11 cellular contexts compared by ENCODE assay signal in genomic region chr17:47717845-47718621, GRCh38. TPM values are rescaled to one million over a fixed set of nuclear protein-coding genes. Genes with fewer than 3 reads are reported as not detected.
DNase-seq lines count a peak whose midpoint lies in the region.
"Had no signal": no experiment of that assay in that cellular context is flagged by ENCODE, and none has a peak within 500 bp of the region (broad histone marks: within the 10 kb centered on the region; RNA-seq: fewer than 3 reads in every experiment).

No MANE protein-coding gene starts in this region.

- H3K36me3 Mint-ChIP-seq in activated naive CD8-positive, alpha-beta T cell treated with anti-CD3 and anti-CD28 coated beads for 36 hours, result no peaks in the 10 kb centered on the region

- H2AK5ac ChIP-seq in trophoblast cell (ENCODE audit: low read length), result no peak overlapping the region

- peak overlapping the region; percentile 99 for H3K27ac Mint-ChIP-seq in activated naive CD8-positive, alpha-beta T cell treated with anti-CD3 and anti-CD28 coated beads for 36 hours

- H3K4me3 Mint-ChIP-seq in activated naive CD8-positive, alpha-beta T cell treated with anti-CD3 and anti-CD28 coated beads for 36 hours, result peak overlapping the region; percentile 75

- no peak overlapping the region for H4K91ac ChIP-seq in trophoblast cell (ENCODE audit: low read depth, low read length)

- H3K36me3 ChIP-seq in trophoblast cell (ENCODE audit: control insufficient read depth in 1 of 2, insufficient read depth in 2 of 2, low read length in 2 of 2), result no peaks in the 10 kb centered on the region
- H3K36me3 ChIP-seq: prostate gland, SJSA1 had no signal

- no peaks in the 10 kb centered on the region for H3K79me2 ChIP-seq in trophoblast cell (ENCODE audit: control insufficient read depth, insufficient read depth, low read length, poor library complexity)

- no peak overlapping the region for H3K23ac ChIP-seq in trophoblast cell (ENCODE audit: low read length)

- H3K27me3 Mint-ChIP-seq in activated naive CD8-positive, alpha-beta T cell treated with anti-CD3 and anti-CD28 coated beads for 36 hours, result no peaks in the 10 kb centered on the region

- H3K4ac ChIP-seq in trophoblast cell (ENCODE audit: low read depth, low read length), result no peak overlapping the region

- H4K12ac ChIP-seq in trophoblast cell (ENCODE audit: low read depth, low read length), result no peak overlapping the region

- no peak overlapping the region for H4K8ac ChIP-seq in trophoblast cell (ENCODE audit: low read depth, low read length)

- H2BK120ac ChIP-seq in trophoblast cell (ENCODE audit: insufficient read depth, low read length, poor library complexity), result no peak overlapping the region

- H3K4me3 ChIP-seq in trophoblast cell (ENCODE audit: low read depth, low read length), result no peak overlapping the region
- H3K4me3 ChIP-seq: prostate gland, SJSA1 had no signal

- H2BK12ac ChIP-seq in trophoblast cell (ENCODE audit: low read length), result no peak overlapping the region

- H3K27ac ChIP-seq in trophoblast cell (ENCODE audit: low read depth, low read length), result no peak overlapping the region
- H3K27ac ChIP-seq: prostate gland, SJSA1 had no signal

- H2AFZ ChIP-seq in trophoblast cell (ENCODE audit: insufficient read depth, low read length, poor library complexity), result no peak overlapping the region

- H3K27me3 ChIP-seq in trophoblast cell (ENCODE audit: insufficient read depth, low read length), result peaks cover 8% of the 10 kb centered on the region

- H3K4me1 ChIP-seq in trophoblast cell (ENCODE audit: control insufficient read depth in 1 of 2, insufficient read depth in 2 of 2, low read length in 2 of 2), result peaks cover 0 to 3% of the 10 kb centered on the region in 2 experiments
- H3K4me1 ChIP-seq: prostate gland had no signal

- H2BK5ac ChIP-seq in trophoblast cell (ENCODE audit: low read depth, low read length, poor library complexity), result no peak overlapping the region

- H3K9ac ChIP-seq in trophoblast cell (ENCODE audit: low read length), result no peak overlapping the region

- H3K9me3 ChIP-seq in trophoblast cell (ENCODE audit: insufficient read depth, low read depth, low read length), result peaks cover 2% of the 10 kb centered on the region
- H3K9me3 ChIP-seq: prostate gland, SJSA1 had no signal

- peaks cover 78% of the 10 kb centered on the region for H3K4me1 Mint-ChIP-seq in activated naive CD8-positive, alpha-beta T cell treated with anti-CD3 and anti-CD28 coated beads for 36 hours

- H3K79me1 ChIP-seq in trophoblast cell (ENCODE audit: low read length), result no peaks in the 10 kb centered on the region

- no peaks in the 10 kb centered on the region for H3K9me3 Mint-ChIP-seq in activated naive CD8-positive, alpha-beta T cell treated with anti-CD3 and anti-CD28 coated beads for 36 hours

- H3K18ac ChIP-seq in trophoblast cell (ENCODE audit: low read length), result no peak overlapping the region

- no CpG with 5 or more reads among the region's 12 CpGs for WGBS in trophoblast cell (ENCODE audit: extremely low coverage, insufficient coverage, insufficient read length)

- DNase-seq in NCI-H345 (lab: John Stamatoyannopoulos, UW) (peak; percentile 41), NCI-H345 treated with DMSO at 0.1 percent for 48 hours (lab: John Stamatoyannopoulos, UW; ENCODE audit: unreplicated experiment) (no peak), NCI-H524 treated with DMSO at 0.1 percent for 48 hours (lab: John Stamatoyannopoulos, UW) (peak; percentile 19), trophoblast cell (no peak), DMS114 treated with DMSO at 0.1 percent for 48 hours (lab: John Stamatoyannopoulos, UW; ENCODE audit: unreplicated experiment) (no peak), DMS153 (lab: John Stamatoyannopoulos, UW) (no peak)
- peak; percentile 57 for DNase-seq in activated naive CD8-positive, alpha-beta T cell treated with anti-CD3 and anti-CD28 coated beads for 36 hours
- DNase-seq in stimulated activated CD4-positive, alpha-beta T cell treated with anti-CD3 and anti-CD28 coated beads, Interleukin-4, amount 100 ng/mL, for 1 hour, result peak; percentile 59

- no peak overlapping the region for H3K14ac ChIP-seq in trophoblast cell (ENCODE audit: low read length)

- H3K4me2 ChIP-seq in trophoblast cell (ENCODE audit: low read length), result no peak overlapping the region

RNA-seq across cellular contexts. Expression of gene TBX21, which starts 15.0 kb away (rescaled TPM):
- total RNA-seq in activated naive CD8-positive, alpha-beta T cell treated with anti-CD3 and anti-CD28 coated beads for 36 hours, result 10 to 100 TPM; 61.7 to 61.9 TPM
- polyA plus RNA-seq in trophoblast cell (2013), result not detected in 2 replicates
- total RNA-seq: SJSA1 had no signal
- polyA plus RNA-seq: keratinocyte had no signal

RNA-seq across cellular contexts. Expression of gene TBKBP1, which starts 24.1 kb away (rescaled TPM):
- total RNA-seq in activated naive CD8-positive, alpha-beta T cell treated with anti-CD3 and anti-CD28 coated beads for 36 hours, result 10 to 100 TPM; 11.7 to 11.9 TPM
- 4.6 and 4.8 TPM in 2 replicates for polyA plus RNA-seq in trophoblast cell (2013)

Comparison
In these comparisons a context has a peak if more than half of its experiments do, and no peak if none do; other contexts are left out.
1. DNase-seq: peak in NCI-H345 (single experiment), NCI-H524 treated with DMSO at 0.1 percent for 48 hours (single experiment), activated naive CD8-positive, alpha-beta T cell treated with anti-CD3 and anti-CD28 coated beads for 36 hours (single experiment) and stimulated activated CD4-positive, alpha-beta T cell treated with anti-CD3 and anti-CD28 coated beads, Interleukin-4, amount 100 ng/mL, for 1 hour (single experiment); none in NCI-H345 treated with DMSO at 0.1 percent for 48 hours (single experiment), trophoblast cell (0 of 2), DMS114 treated with DMSO at 0.1 percent for 48 hours (single experiment) and DMS153 (single experiment).